11 cellular contexts compared by ENCODE assay signal in the genomic region with DNA sequence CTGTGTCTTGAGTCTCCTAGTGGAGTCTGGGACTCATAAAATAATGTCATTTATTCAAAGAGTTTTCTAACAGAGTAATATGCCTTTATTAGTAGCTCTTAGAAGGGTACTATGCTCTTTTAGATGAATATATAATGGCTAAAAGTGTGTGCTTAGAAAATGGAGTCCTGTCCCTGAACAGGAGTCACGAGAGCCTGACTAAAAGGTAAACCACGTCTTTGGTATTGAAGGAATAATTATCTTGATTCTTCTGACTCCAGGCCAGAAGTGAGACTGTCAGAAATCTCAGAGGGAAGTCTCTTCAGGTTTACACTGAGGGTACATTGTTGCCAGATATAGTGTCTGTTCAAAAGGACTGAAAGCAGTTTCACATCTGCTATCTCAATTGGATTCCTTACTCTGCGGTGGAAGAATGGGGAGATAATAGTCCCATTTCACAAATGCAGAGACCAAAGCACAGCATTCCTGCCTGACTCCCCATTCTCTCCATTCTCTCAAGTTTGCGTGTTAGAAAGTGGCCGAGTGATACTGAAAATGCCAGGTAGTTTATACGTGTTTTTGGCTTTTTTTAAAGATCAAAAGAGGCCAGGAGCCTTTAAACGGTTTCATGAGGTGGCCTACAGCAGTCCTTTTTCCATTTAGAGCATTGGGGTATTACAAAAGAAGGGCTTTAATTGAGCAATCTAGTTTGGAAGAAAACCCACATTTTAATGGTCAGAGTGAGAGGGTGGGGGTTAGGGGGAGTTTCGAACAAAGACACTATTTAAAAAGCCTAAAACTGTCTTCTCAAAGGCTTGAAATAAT.
DNase-seq lines count a peak whose midpoint lies in the region; ATAC-seq and TF ChIP-seq lines count a peak whose summit lies in the region.
"Had no signal": no experiment of that assay in that cellular context is flagged by ENCODE, and none has a peak within 500 bp of the region (broad histone marks: within the 10 kb centered on the region; RNA-seq: fewer than 3 reads in every experiment).

No MANE protein-coding gene starts in this region.

- H3K36me3 ChIP-seq in esophagus muscularis mucosa (peaks cover 4 to 39% (median 20%) of the 10 kb centered on the region in 4 donors), upper lobe of right lung (peaks cover 33% of the 10 kb centered on the region)

- no peaks in the 10 kb centered on the region for H3K27me3 Mint-ChIP-seq in activated naive CD4-positive, alpha-beta T cell treated with anti-CD3 and anti-CD28 coated beads, Interleukin-2, amount 50 U/mL, for 24 hours

- 35% methylated on average over 8 of the region's 8 CpGs for WGBS in esophagus muscularis mucosa

- no peak for TF ChIP-seq POLR2A in esophagus muscularis mucosa (IDR thresholded peaks at IDR 0.05; ENCODE audit: low read depth)

- no peak overlapping the region for H3K4me3 Mint-ChIP-seq in activated naive CD4-positive, alpha-beta T cell treated with anti-CD3 and anti-CD28 coated beads, Interleukin-2, amount 50 U/mL, for 24 hours

- peak overlapping the region; percentile 23 for H3K27ac Mint-ChIP-seq in activated naive CD4-positive, alpha-beta T cell treated with anti-CD3 and anti-CD28 coated beads, Interleukin-2, amount 50 U/mL, for 24 hours
- H3K27ac Mint-ChIP-seq in activated naive CD4-positive, alpha-beta T cell treated with anti-CD3 and anti-CD28 coated beads, Interleukin-2, amount 50 U/mL, for 72 hours = peak overlapping the region in 1 of 2 donors; percentile 65

- H3K36me3 Mint-ChIP-seq in activated naive CD4-positive, alpha-beta T cell treated with anti-CD3 and anti-CD28 coated beads, Interleukin-2, amount 50 U/mL, for 24 hours = peaks cover 33% of the 10 kb centered on the region
- peaks cover 39 to 43% of the 10 kb centered on the region in 2 donors for H3K36me3 Mint-ChIP-seq in activated naive CD4-positive, alpha-beta T cell treated with anti-CD3 and anti-CD28 coated beads, Interleukin-2, amount 50 U/mL, for 72 hours

- no peaks in the 10 kb centered on the region for H3K9me3 Mint-ChIP-seq in activated naive CD4-positive, alpha-beta T cell treated with anti-CD3 and anti-CD28 coated beads, Interleukin-2, amount 50 U/mL, for 24 hours
- H3K9me3 Mint-ChIP-seq in activated naive CD4-positive, alpha-beta T cell treated with anti-CD3 and anti-CD28 coated beads, Interleukin-2, amount 50 U/mL, for 72 hours = peaks cover 8 to 9% of the 10 kb centered on the region in 2 donors

- ATAC-seq in activated naive CD4-positive, alpha-beta T cell treated with anti-CD3 and anti-CD28 coated beads, Interleukin-2, amount 50 U/mL, for 72 hours = no peak
- ATAC-seq in upper lobe of right lung (no peak), GM19035 (IDR thresholded peaks at IDR 0.05; ENCODE audit: unreplicated experiment) (no peak)

- H3K9me3 ChIP-seq in esophagus muscularis mucosa (no peaks in the 10 kb centered on the region), upper lobe of right lung (no peaks in the 10 kb centered on the region)

- TF ChIP-seq CTCF in esophagus muscularis mucosa (IDR thresholded peaks at IDR 0.05) (no peak), upper lobe of right lung (IDR thresholded peaks at IDR 0.05) (no peak)

- no peak overlapping the region for H3K4me3 ChIP-seq in esophagus muscularis mucosa
- no peak overlapping the region for H3K4me3 ChIP-seq in upper lobe of right lung

- H3K4me1 ChIP-seq in esophagus muscularis mucosa (peaks cover 40 to 81% (median 75%) of the 10 kb centered on the region in 4 donors), upper lobe of right lung (peaks cover 43% of the 10 kb centered on the region)

- no peak for TF ChIP-seq EP300 in esophagus muscularis mucosa (IDR thresholded peaks at IDR 0.05)

- H3K4me1 Mint-ChIP-seq in activated naive CD4-positive, alpha-beta T cell treated with anti-CD3 and anti-CD28 coated beads, Interleukin-2, amount 50 U/mL, for 24 hours = peaks cover 39% of the 10 kb centered on the region

- H3K27me3 ChIP-seq in esophagus muscularis mucosa (no peaks in the 10 kb centered on the region), upper lobe of right lung (no peaks in the 10 kb centered on the region)

- intact Hi-C loops in esophagus muscularis mucosa (cut with DNase I) (loop anchor here (5.0 kb wide), 1 partner anchor 211 kb away; a partner anchor contains a TSS), upper lobe of right lung (cut with DNase I) (no loop called here)

- DNase-seq in activated naive CD4-positive, alpha-beta T cell treated with anti-CD3 and anti-CD28 coated beads, Interleukin-2, amount 50 U/mL, for 72 hours (ENCODE audit: low spot score in 2 of 2) = no peak
- DNase-seq in esophagus muscularis mucosa (ENCODE audit: extremely low spot score) = no peak
- DNase-seq in midbrain (lab: John Stamatoyannopoulos, UW) = peak; percentile 33
- no peak for DNase-seq in upper lobe of right lung
- DNase-seq in T-helper 1 cell = no peak
- no peak for DNase-seq in activated T-cell treated with anti-CD3 and anti-CD28 coated beads, Interleukin-2, amount 50 U/mL, for 48 hours
- DNase-seq: NCI-H1105, posterior cingulate gyrus, SW 1271 had no signal

- peak overlapping the region; percentile 72 to 84 (median 78) for H3K27ac ChIP-seq in esophagus muscularis mucosa (replicated peaks in 1 of 4)
- peak overlapping the region; percentile 26 for H3K27ac ChIP-seq in upper lobe of right lung
